ENCODE assay signal across 17 cellular contexts in genomic region chr7:66939325-66939724, GRCh38.
"Had no signal": no experiment of that assay in that cellular context is flagged by ENCODE, and none has a peak within 500 bp of the region (broad histone marks: within the 10 kb centered on the region; RNA-seq: fewer than 3 reads in every experiment).

No MANE protein-coding gene starts in this region.

- H3K27ac Mint-ChIP-seq: activated CD8-positive, alpha-beta memory T cell treated with anti-CD3 and anti-CD28 coated beads, Interleukin-2, amount 10 ng/mL, durations not matched to agents 7 days and 5 days; activated naive CD4-positive, alpha-beta T cell treated with anti-CD3 and anti-CD28 coated beads, Interleukin-2, amount 10 ng/mL, durations not matched to agents 7 days and 5 days had no signal

- H3K4me3 ChIP-seq: gastroesophageal sphincter, sigmoid colon, SJSA1, thoracic aorta had no signal

- H3K27ac ChIP-seq: gastroesophageal sphincter, sigmoid colon, SJSA1, thoracic aorta, WERI-Rb-1 had no signal

- DNase-seq: activated CD4-positive, alpha-beta T cell treated with anti-CD3 and anti-CD28 coated beads for 4 hours; activated CD8-positive, alpha-beta memory T cell treated with anti-CD3 and anti-CD28 coated beads, Interleukin-2, amount 10 ng/mL, durations not matched to agents 7 days and 5 days; activated naive CD4-positive, alpha-beta T cell treated with anti-CD3 and anti-CD28 coated beads, Interleukin-2, amount 10 ng/mL, durations not matched to agents 7 days and 5 days; amygdala; effector memory CD4-positive, alpha-beta T cell; hippocampal formation; kidney glomerular epithelial cell; midbrain; sigmoid colon; stimulated activated CD4-positive, alpha-beta T cell treated with anti-CD3 and anti-CD28 coated beads, Interleukin-2, amount 100 ng/mL, for 24 hours; stimulated activated naive CD4-positive, alpha-beta T cell; T-cell; WERI-Rb-1 had no signal

- H3K4me1 Mint-ChIP-seq: brain had no signal

- H3K4me3 Mint-ChIP-seq: activated CD8-positive, alpha-beta memory T cell treated with anti-CD3 and anti-CD28 coated beads, Interleukin-2, amount 10 ng/mL, durations not matched to agents 7 days and 5 days; activated naive CD4-positive, alpha-beta T cell treated with anti-CD3 and anti-CD28 coated beads, Interleukin-2, amount 10 ng/mL, durations not matched to agents 7 days and 5 days; brain; T-cell had no signal

- ATAC-seq: activated CD8-positive, alpha-beta memory T cell treated with anti-CD3 and anti-CD28 coated beads, Interleukin-2, amount 10 ng/mL, durations not matched to agents 7 days and 5 days; gastroesophageal sphincter; T-cell had no signal

- H3K27me3 ChIP-seq: gastroesophageal sphincter, sigmoid colon, SJSA1 had no signal

- H3K9me3 ChIP-seq: gastroesophageal sphincter, sigmoid colon, SJSA1 had no signal

- H3K9me3 Mint-ChIP-seq: activated naive CD4-positive, alpha-beta T cell treated with anti-CD3 and anti-CD28 coated beads, Interleukin-2, amount 10 ng/mL, durations not matched to agents 7 days and 5 days; T-cell had no signal

- H3K4me1 ChIP-seq: sigmoid colon, SJSA1 had no signal

- H3K27me3 Mint-ChIP-seq: activated CD8-positive, alpha-beta memory T cell treated with anti-CD3 and anti-CD28 coated beads, Interleukin-2, amount 10 ng/mL, durations not matched to agents 7 days and 5 days; activated naive CD4-positive, alpha-beta T cell treated with anti-CD3 and anti-CD28 coated beads, Interleukin-2, amount 10 ng/mL, durations not matched to agents 7 days and 5 days; brain; T-cell had no signal
